Comparison of ENCODE assay signal across 13 cellular contexts in the genomic region with DNA sequence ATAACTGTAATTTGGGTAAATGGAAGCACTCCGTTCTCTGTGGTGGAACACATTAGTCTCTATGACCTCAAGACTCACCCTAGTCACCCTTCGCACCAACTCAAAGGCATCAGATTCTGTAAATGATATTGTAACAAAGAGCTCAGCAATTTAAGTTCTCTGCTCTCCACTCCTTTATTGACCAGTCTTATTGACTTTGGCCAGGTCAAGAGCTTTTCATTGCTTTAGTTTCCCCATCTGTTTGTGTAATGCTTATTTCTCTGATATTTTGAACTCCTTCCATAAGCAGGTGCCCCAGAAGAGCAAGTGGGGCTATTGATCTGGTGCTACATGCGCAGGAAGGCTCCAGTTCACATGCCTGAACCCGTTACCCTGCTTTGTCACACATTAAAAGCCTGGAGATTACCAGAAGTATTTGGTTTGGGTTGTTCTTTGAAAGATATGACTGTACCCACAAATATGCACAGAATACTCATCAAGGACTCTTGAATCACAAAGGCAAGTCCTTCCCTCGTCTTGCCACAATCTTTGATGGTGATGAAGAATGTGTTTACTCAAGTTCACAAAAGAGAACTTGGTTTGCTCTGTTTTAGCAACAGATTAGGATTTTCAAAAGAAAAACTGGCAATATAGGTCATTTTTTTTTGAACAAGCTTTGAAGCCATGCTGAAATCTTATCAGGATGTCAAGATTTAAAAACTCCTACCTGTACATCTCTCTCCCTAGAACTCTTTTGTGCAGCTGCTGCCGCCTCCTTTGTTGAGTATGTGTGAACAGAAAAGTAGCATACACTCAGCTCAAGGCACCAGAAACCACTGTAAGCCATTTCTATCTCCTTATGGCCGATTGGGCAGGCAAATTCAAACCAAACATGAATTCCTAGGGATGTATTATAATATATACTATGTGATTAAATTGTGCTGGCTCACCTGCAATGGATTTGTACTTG.
A peak's percentile ranks its signal among the peaks of the same experiment; 100 is the strongest.
DNase-seq lines count a peak whose midpoint lies in the region; ATAC-seq and TF ChIP-seq lines count a peak whose summit lies in the region.
"Had no signal": no experiment of that assay in that cellular context is flagged by ENCODE, and none has a peak within 500 bp of the region (broad histone marks: within the 10 kb centered on the region; RNA-seq: fewer than 3 reads in every experiment).

No MANE protein-coding gene starts in this region.

- H3K4me1 ChIP-seq in upper lobe of left lung, result peaks cover 0 to 8% (median 0%) of the 10 kb centered on the region in 4 donors

- no peak overlapping the region for H3K4me3 Mint-ChIP-seq in activated T-cell treated with anti-CD3 and anti-CD28 coated beads, Interleukin-2, amount 50 U/mL, for 4 hours
- H3K4me3 Mint-ChIP-seq in T-helper 1 cell treated with Interleukin-12 subunit alpha and Interleukin-12 subunit beta and Interleukin-4 antibody, amounts not matched to agents 30 μg/mL and 1 μg/mL, for 36 hours, result no peak overlapping the region

- 57 to 64% methylated on average over 7 of the region's 7 CpGs for WGBS in upper lobe of left lung, 2 donors

- H3K27ac ChIP-seq in upper lobe of left lung, result peak overlapping the region in 3 of 4 donors; percentile 44 to 59 (median 58)
- H3K27ac ChIP-seq: pancreas had no signal

- TF ChIP-seq POLR2A in upper lobe of left lung (IDR thresholded peaks at IDR 0.05), result no peak

- H3K4me1 Mint-ChIP-seq in activated T-cell treated with anti-CD3 and anti-CD28 coated beads, Interleukin-2, amount 50 U/mL, for 4 hours (ENCODE audit: low read depth), result peaks cover 5% of the 10 kb centered on the region
- H3K4me1 Mint-ChIP-seq in T-helper 1 cell treated with Interleukin-12 subunit alpha and Interleukin-12 subunit beta and Interleukin-4 antibody, amounts not matched to agents 30 μg/mL and 1 μg/mL, for 36 hours (ENCODE audit: low read depth), result peaks cover 18% of the 10 kb centered on the region

- DNase-seq in activated T-cell treated with anti-CD3 and anti-CD28 coated beads, Interleukin-2, amount 50 U/mL, for 4 hours, result no peak
- DNase-seq in activated T-cell treated with anti-CD3 and anti-CD28 coated beads for 4 hours (no peak), iris pigment epithelial cell (ENCODE audit: low read depth) (peak; percentile 97), upper lobe of left lung (peak in 1 of 2 donors; percentile 27), NCI-H146 treated with DMSO at 0.1 percent for 48 hours (lab: John Stamatoyannopoulos, UW; ENCODE audit: unreplicated experiment) (no peak), activated gamma-delta T cell treated with Interleukin-2 at 50 U/mL for 16 hours (no peak), nucleus accumbens (lab: John Stamatoyannopoulos, UW) (no peak)
- DNase-seq: aorta, C1 segment of cervical spinal cord, GOT3, NCI-H69, pancreas had no signal

- peak; percentile 66 to 81 for ATAC-seq in activated T-cell treated with anti-CD3 and anti-CD28 coated beads, Interleukin-2, amount 50 U/mL, for 4 hours
- peak; percentile 67 to 91 for ATAC-seq in upper lobe of left lung (ENCODE audit: low FRiP score in 2 of 2)

- H3K27ac Mint-ChIP-seq in T-helper 1 cell treated with Interleukin-12 subunit alpha and Interleukin-12 subunit beta and Interleukin-4 antibody, amounts not matched to agents 30 μg/mL and 1 μg/mL, for 36 hours, result peak overlapping the region; percentile 80

- H3K4me3 ChIP-seq in upper lobe of left lung, result no peak overlapping the region
- H3K4me3 ChIP-seq: pancreas had no signal

- H3K27me3 Mint-ChIP-seq in activated T-cell treated with anti-CD3 and anti-CD28 coated beads, Interleukin-2, amount 50 U/mL, for 4 hours (ENCODE audit: low read depth), result peaks cover 15% of the 10 kb centered on the region
- no peaks in the 10 kb centered on the region for H3K27me3 Mint-ChIP-seq in T-helper 1 cell treated with Interleukin-12 subunit alpha and Interleukin-12 subunit beta and Interleukin-4 antibody, amounts not matched to agents 30 μg/mL and 1 μg/mL, for 36 hours (ENCODE audit: low read depth)

- H3K27me3 ChIP-seq in upper lobe of left lung, result no peaks in the 10 kb centered on the region

- no peak for TF ChIP-seq CTCF in upper lobe of left lung (IDR thresholded peaks at IDR 0.05)

- H3K36me3 ChIP-seq in upper lobe of left lung, result no peaks in the 10 kb centered on the region
- H3K36me3 ChIP-seq: pancreas had no signal

- peak in 2 of 4 donors; percentile 18 to 20 for TF ChIP-seq EP300 in upper lobe of left lung (IDR thresholded peaks at IDR 0.05)

- no peaks in the 10 kb centered on the region for H3K9me3 Mint-ChIP-seq in activated T-cell treated with anti-CD3 and anti-CD28 coated beads, Interleukin-2, amount 50 U/mL, for 4 hours
- no peaks in the 10 kb centered on the region for H3K9me3 Mint-ChIP-seq in T-helper 1 cell treated with Interleukin-12 subunit alpha and Interleukin-12 subunit beta and Interleukin-4 antibody, amounts not matched to agents 30 μg/mL and 1 μg/mL, for 36 hours

- no peaks in the 10 kb centered on the region for H3K9me3 ChIP-seq in upper lobe of left lung
- H3K9me3 ChIP-seq: pancreas had no signal

- no peaks in the 10 kb centered on the region for H3K36me3 Mint-ChIP-seq in activated T-cell treated with anti-CD3 and anti-CD28 coated beads, Interleukin-2, amount 50 U/mL, for 4 hours (ENCODE audit: insufficient read depth)
- no peaks in the 10 kb centered on the region for H3K36me3 Mint-ChIP-seq in T-helper 1 cell treated with Interleukin-12 subunit alpha and Interleukin-12 subunit beta and Interleukin-4 antibody, amounts not matched to agents 30 μg/mL and 1 μg/mL, for 36 hours (ENCODE audit: low read depth)
